In the genomic region with DNA sequence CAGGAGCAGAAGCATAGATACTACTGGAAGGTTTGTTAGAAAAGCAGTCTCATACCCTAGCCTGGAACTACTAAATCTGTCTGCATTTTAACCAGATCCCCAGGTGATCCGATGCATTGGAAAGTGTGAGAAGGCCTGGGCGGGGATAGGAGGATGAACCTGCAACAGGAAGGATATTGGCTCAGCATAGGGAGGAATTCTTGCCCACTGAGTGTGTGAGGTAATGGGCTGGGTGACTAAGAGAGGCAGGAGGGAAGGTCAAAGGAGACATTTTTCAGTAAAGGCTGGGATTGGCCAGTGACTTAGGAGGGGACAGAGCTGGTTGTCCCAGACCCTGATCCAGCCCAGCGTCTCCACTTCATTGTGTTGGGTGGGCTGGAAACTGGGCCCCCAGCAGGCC, we compare ENCODE assay signal across 20 cellular contexts.
A peak's percentile ranks its signal among the peaks of the same experiment; 100 is the strongest.
DNase-seq lines count a peak whose midpoint lies in the region; ATAC-seq, FAIRE-seq and TF ChIP-seq lines count a peak whose summit lies in the region.
"Had no signal": no experiment of that assay in that cellular context is flagged by ENCODE, and none has a peak within 500 bp of the region (broad histone marks: within the 10 kb centered on the region; RNA-seq: fewer than 3 reads in every experiment).

No MANE protein-coding gene starts in this region.

- no peak overlapping the region for H3K4me3 ChIP-seq in bronchial epithelial cell (ENCODE audit: low read depth, low read length)
- H3K4me3 ChIP-seq in keratinocyte (ENCODE audit: control insufficient read depth in 2 of 3, extremely low read depth in 1 of 3, insufficient read depth in 2 of 3, low read depth in 1 of 3, low read length in 3 of 3) = no peak overlapping the region
- H3K4me3 ChIP-seq: lung, pancreas had no signal

- H3K4me1 ChIP-seq in keratinocyte (ENCODE audit: control insufficient read depth, extremely low read depth, insufficient read depth, low read length) = peaks cover 22% of the 10 kb centered on the region
- H3K4me1 ChIP-seq: pancreas had no signal

- ATAC-seq in HG02970 (IDR thresholded peaks at IDR 0.05; ENCODE audit: low FRiP score, unreplicated experiment) = no peak
- ATAC-seq: natural killer cell; Panc1; stimulated activated naive CD8-positive, alpha-beta T cell treated with anti-CD3 and anti-CD28 coated beads, Interleukin-15, amount 100 ng/mL, for 72 hours had no signal

- H3K9me3 ChIP-seq in keratinocyte (ENCODE audit: control insufficient read depth, low read depth, low read length) = no peaks in the 10 kb centered on the region
- H3K9me3 ChIP-seq: pancreas had no signal

- peak; percentile 94 for FAIRE-seq in HTR-8/SVneo (lab: Jason Lieb, UNC)
- no peak for FAIRE-seq in bronchial epithelial cell (lab: Jason Lieb, UNC)
- FAIRE-seq in keratinocyte (lab: Jason Lieb, UNC) = peak; percentile 65
- FAIRE-seq: H1, pancreas had no signal

- no peak for TF ChIP-seq CTCF in bronchial epithelial cell (IDR thresholded peaks at IDR 0.05; ENCODE audit: insufficient read depth, low read length, severe bottlenecking)
- TF ChIP-seq CTCF in keratinocyte (optimal IDR thresholded peaks at IDR 0.05 in 1 of 3, IDR thresholded peaks at IDR 0.05 in 1 of 3, conservative IDR thresholded peaks at IDR 0.05 in 1 of 3; ENCODE audit: extremely low read depth in 1 of 3, insufficient read depth in 2 of 3, low read length in 3 of 3) = no peak

- H3K4me2 ChIP-seq in keratinocyte (ENCODE audit: control insufficient read depth, extremely low read depth, insufficient read depth, low read depth, low read length) = no peak overlapping the region

- H3K9ac ChIP-seq in keratinocyte (ENCODE audit: control insufficient read depth, extremely low read depth, insufficient read depth, low read length) = no peak overlapping the region

- no peak overlapping the region for H3K27ac ChIP-seq in keratinocyte (ENCODE audit: control insufficient read depth, insufficient read depth, low read length)
- H3K27ac ChIP-seq: pancreas had no signal

- dilution Hi-C loops in keratinocyte (cut with MboI; ENCODE audit: extremely low pct_ligation_motif_present, low sequenced_read_pairs) = no loop called here

- H2AFZ ChIP-seq in keratinocyte (ENCODE audit: control insufficient read depth, low read length) = no peak overlapping the region

- H3K27me3 ChIP-seq in bronchial epithelial cell (ENCODE audit: control insufficient read depth, insufficient read depth, low read length) (peaks cover 4% of the 10 kb centered on the region), keratinocyte (ENCODE audit: control insufficient read depth, extremely low read depth, insufficient read depth, low read length) (peaks cover 9% of the 10 kb centered on the region)
- H3K27me3 ChIP-seq: pancreas had no signal

- no peaks in the 10 kb centered on the region for H4K20me1 ChIP-seq in keratinocyte (ENCODE audit: control insufficient read depth, extremely low read depth, insufficient read depth, low read length)

- H3K9me1 ChIP-seq in keratinocyte (ENCODE audit: control insufficient read depth, extremely low read depth, insufficient read depth, low read length) = no peaks in the 10 kb centered on the region

- no peaks in the 10 kb centered on the region for H3K79me2 ChIP-seq in keratinocyte (ENCODE audit: control insufficient read depth, insufficient read depth, low read length)

- intact Hi-C loops in posterior vena cava (cut with DNase I) = no loop called here

- DNase-seq in AG20443 (ENCODE audit: low spot score) = peak; percentile 58
- peak; percentile 46 for DNase-seq in HTR-8/SVneo (ENCODE audit: insufficient read length, low spot score)
- DNase-seq in bronchial epithelial cell (ENCODE audit: low read depth) = peak; percentile 70
- peak; percentile 42 for DNase-seq in keratinocyte (ENCODE audit: low read depth, low spot score)
- DNase-seq in KG1 (lab: John Stamatoyannopoulos, UW) = no peak
- no peak for DNase-seq in posterior vena cava (ENCODE audit: low spot score)
- no peak for DNase-seq in epidermal melanocyte (ENCODE audit: insufficient read length, low spot score)
- DNase-seq: activated naive CD4-positive, alpha-beta T cell; aorta; DMS79 treated with DMSO at 0.1 percent for 48 hours; Karpas-422; natural killer cell; NCI-H1105 treated with DMSO at 0.1 percent for 48 hours; stimulated activated CD4-positive, alpha-beta T cell treated with anti-CD3 and anti-CD28 coated beads, Interleukin-1b, Interleukin-23, amount 100 ng/mL, for 48 hours; stimulated activated naive CD8-positive, alpha-beta T cell treated with anti-CD3 and anti-CD28 coated beads, Interleukin-15, amount 100 ng/mL, for 72 hours had no signal

- H3K36me3 ChIP-seq in bronchial epithelial cell (ENCODE audit: control insufficient read depth, insufficient read depth, low read length) (no peaks in the 10 kb centered on the region), keratinocyte (ENCODE audit: control insufficient read depth in 2 of 2, extremely low read depth in 1 of 2, insufficient read depth in 2 of 2, low read length in 2 of 2) (no peaks in the 10 kb centered on the region)
- H3K36me3 ChIP-seq: pancreas had no signal

Comparison
In these comparisons a context has a peak if more than half of its experiments do, and no peak if none do; other contexts are left out.
1. DNase-seq: peak in AG20443 (single experiment), HTR-8/SVneo (single experiment), bronchial epithelial cell (single experiment) and keratinocyte (single experiment); none in KG1 (single experiment), posterior vena cava (single experiment) and epidermal melanocyte (single experiment).